In the genomic region with DNA sequence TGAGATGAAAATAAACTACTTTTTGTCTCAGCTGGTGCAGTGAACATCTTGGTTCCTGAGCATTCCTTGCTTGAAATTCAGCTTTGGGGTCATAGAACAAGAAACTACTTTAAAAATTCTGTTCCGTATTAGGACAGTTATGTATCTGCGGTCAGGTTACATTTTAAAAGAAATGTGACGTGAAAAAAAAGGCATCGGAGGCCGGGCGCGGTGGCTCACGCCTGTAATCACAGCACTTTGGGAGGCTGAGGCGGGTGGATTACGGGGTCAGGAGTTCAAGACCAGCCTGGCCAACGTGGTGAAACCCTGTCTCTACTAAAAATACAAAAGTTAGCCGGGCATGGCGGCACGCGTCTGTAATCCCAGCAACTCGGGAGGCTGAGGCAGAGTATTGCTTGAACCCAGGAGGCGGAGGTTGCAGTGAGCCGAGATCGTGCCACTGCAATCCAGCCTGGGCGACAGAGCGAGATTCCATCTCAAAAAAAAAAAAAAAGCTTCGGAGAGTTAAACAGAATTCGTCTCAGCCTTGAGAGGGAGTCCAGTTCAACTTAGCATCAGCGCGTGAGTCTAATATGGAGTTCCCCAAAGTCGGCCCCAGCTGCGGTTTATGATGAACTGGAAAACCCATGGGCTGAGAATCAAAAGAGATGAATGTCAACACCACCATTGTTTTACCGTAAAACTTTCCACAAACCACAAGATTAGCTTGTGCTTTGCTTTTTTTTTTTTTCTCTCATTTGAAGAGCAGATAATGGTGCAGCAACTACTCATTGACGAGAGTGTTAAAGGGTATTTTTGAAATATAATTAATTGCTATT, we compare ENCODE assay signal across 8 cellular contexts. TPM values are rescaled to one million over a fixed set of nuclear protein-coding genes. Genes with fewer than 3 reads are reported as not detected.
DNase-seq lines count a peak whose midpoint lies in the region; ATAC-seq and TF ChIP-seq lines count a peak whose summit lies in the region.
"Had no signal": no experiment of that assay in that cellular context is flagged by ENCODE, and none has a peak within 500 bp of the region (broad histone marks: within the 10 kb centered on the region; RNA-seq: fewer than 3 reads in every experiment).

No MANE protein-coding gene starts in this region.

- DNase-seq in H9 (no peak), SK-MEL-5 (ENCODE audit: low read depth, low spot score) (peak; percentile 31), smooth muscle cell (lab: John Stamatoyannopoulos, UW; ENCODE audit: unreplicated experiment) (no peak), HuH-7 (ENCODE audit: low spot score) (no peak)
- no peak for DNase-seq in central memory CD8-positive, alpha-beta T cell (ENCODE audit: low spot score in 2 of 2)

- no peak overlapping the region for H3K4me3 ChIP-seq in smooth muscle cell

- H3F3A ChIP-seq in smooth muscle cell (ENCODE audit: low read depth), result peaks cover 6% of the 10 kb centered on the region

- no peak overlapping the region for H4K91ac ChIP-seq in H9 (ENCODE audit: insufficient read length, low read depth, low read length)

- H2BK12ac ChIP-seq in H9 (ENCODE audit: insufficient read length, low read depth, low read length), result no peak overlapping the region

- H4K8ac ChIP-seq in H9 (replicated peaks; ENCODE audit: insufficient read length, low read depth, low read length), result no peak overlapping the region

- no peak overlapping the region for H3K4me3 Mint-ChIP-seq in H9
- peak overlapping the region; percentile 89 for H3K4me3 Mint-ChIP-seq in central memory CD8-positive, alpha-beta T cell

- H3K4me1 ChIP-seq in H9 (ENCODE audit: insufficient read depth, low read length) (no peaks in the 10 kb centered on the region; the same call in 1 of the 2 replicates), smooth muscle cell (ENCODE audit: low read depth) (peaks cover 14% of the 10 kb centered on the region)

- no peak overlapping the region for H2BK5ac ChIP-seq in H9 (ENCODE audit: insufficient read length, low read length)

- H3K4me2 ChIP-seq in H9 (ENCODE audit: insufficient read depth, insufficient read length, low read length) (no peak overlapping the region), smooth muscle cell (peak overlapping the region; percentile 74)

- WGBS in H9 (ENCODE audit: extremely low coverage, insufficient read length, low lambda C conversion rate), result no CpG with 5 or more reads among the region's 29 CpGs
- WGBS in smooth muscle cell (ENCODE audit: low lambda C conversion rate), result 89% methylated on average over 29 of the region's 29 CpGs

- no peak overlapping the region for H2AK5ac ChIP-seq in H9 (ENCODE audit: insufficient read length, low read length)

- H3K27me3 Mint-ChIP-seq in H9 (ENCODE audit: low read depth), result peaks cover 7% of the 10 kb centered on the region
- H3K27me3 Mint-ChIP-seq in central memory CD8-positive, alpha-beta T cell, result peaks cover 8% of the 10 kb centered on the region

- no peak overlapping the region for H3K9ac ChIP-seq in H9 (ENCODE audit: extremely low read depth, insufficient read length, low read length)
- H3K9ac ChIP-seq in smooth muscle cell (ENCODE audit: low read depth), result no peak overlapping the region

- in situ Hi-C loops in SK-MEL-5 (cut with HindIII; ENCODE audit: low pct_unique_long_range_greater_than_20kb, low sequenced_read_pairs), result loop anchor here (25.0 kb wide), 1 partner anchor 96 kb away; no protein-coding TSS in a partner anchor

- H3K9me3 Mint-ChIP-seq in H9, result no peaks in the 10 kb centered on the region; a peak in 2 of 5 replicates
- no peaks in the 10 kb centered on the region for H3K9me3 Mint-ChIP-seq in central memory CD8-positive, alpha-beta T cell

- no peaks in the 10 kb centered on the region; the same call in 1 of the 2 replicates for H3K79me2 ChIP-seq in H9 (ENCODE audit: insufficient read depth, low read length)
- H3K79me2 ChIP-seq in smooth muscle cell (ENCODE audit: low read depth), result peaks cover 19% of the 10 kb centered on the region

- ATAC-seq in central memory CD8-positive, alpha-beta T cell (replicated peaks; ENCODE audit: extremely low read depth, poor library complexity, severe bottlenecking), result no peak
- ATAC-seq in GM18909 (IDR thresholded peaks at IDR 0.05; ENCODE audit: poor library complexity, unreplicated experiment) (no peak), HG02981 (IDR thresholded peaks at IDR 0.05; ENCODE audit: unreplicated experiment) (no peak)

- no peaks in the 10 kb centered on the region for H3K79me1 ChIP-seq in H9 (ENCODE audit: insufficient read depth, low read depth, low read length, poor library complexity, severe bottlenecking)

- H4K20me1 ChIP-seq in H9 (ENCODE audit: control insufficient read depth, insufficient read depth, insufficient read length), result no peaks in the 10 kb centered on the region
- peaks cover 20% of the 10 kb centered on the region for H4K20me1 ChIP-seq in smooth muscle cell (ENCODE audit: low read depth)

- H3K36me3 Mint-ChIP-seq in H9 (ENCODE audit: insufficient read depth in 1 of 3, low read depth in 3 of 3), result peaks cover 0 to 1% (median 0%) of the 10 kb centered on the region in 3 experiments; a peak in 1 of 7 replicates
- H3K36me3 Mint-ChIP-seq in central memory CD8-positive, alpha-beta T cell (ENCODE audit: insufficient read depth), result peaks cover 4% of the 10 kb centered on the region

- no peak overlapping the region for H2BK20ac ChIP-seq in H9 (ENCODE audit: low read depth, low read length, poor library complexity, severe bottlenecking)

- H2BK120ac ChIP-seq in H9 (ENCODE audit: low read depth, low read length, poor library complexity, severe bottlenecking), result no peak overlapping the region

- H3K14ac ChIP-seq in H9 (ENCODE audit: insufficient read depth, low read length), result no peak overlapping the region

- no peak overlapping the region for H3K56ac ChIP-seq in H9 (ENCODE audit: insufficient read length, low read depth, low read length)

- H3K27ac Mint-ChIP-seq in H9, result no peak overlapping the region
- peak overlapping the region; percentile 27 for H3K27ac Mint-ChIP-seq in central memory CD8-positive, alpha-beta T cell (ENCODE audit: low read depth)

- no peak overlapping the region for H3K4ac ChIP-seq in H9 (ENCODE audit: low read depth, low read length)

- H2AFZ ChIP-seq in H9 (ENCODE audit: low read length) (no peak overlapping the region), smooth muscle cell (ENCODE audit: low read depth) (peak overlapping the region; percentile 2)

- peaks cover 4% of the 10 kb centered on the region for H3K23me2 ChIP-seq in H9 (ENCODE audit: insufficient read length, low read depth, low read length, poor library complexity, severe bottlenecking)

- no peak overlapping the region for H2BK15ac ChIP-seq in H9 (ENCODE audit: low read depth, low read length)

- H3K4me1 Mint-ChIP-seq in H9, result peaks cover 24 to 28% of the 10 kb centered on the region in 2 experiments
- peaks cover 31% of the 10 kb centered on the region for H3K4me1 Mint-ChIP-seq in central memory CD8-positive, alpha-beta T cell

- no peak overlapping the region for H3K18ac ChIP-seq in H9 (ENCODE audit: insufficient read length, low read depth, low read length)

- H3K27me3 ChIP-seq in H9 (ENCODE audit: insufficient read depth, low read length) (no peaks in the 10 kb centered on the region; the same call in 1 of the 2 replicates), smooth muscle cell (ENCODE audit: low read depth) (no peaks in the 10 kb centered on the region)
- H3K27me3 ChIP-seq: upper lobe of right lung had no signal

- no peak overlapping the region for H4K5ac ChIP-seq in H9 (ENCODE audit: insufficient read length, low read depth, low read length)

- TF ChIP-seq CTCF in H9 (conservative IDR thresholded peaks at IDR 0.05) (0 out of 3 replicates have a peak, but pooled peaks have one; percentile 6), smooth muscle cell (IDR thresholded peaks at IDR 0.05; ENCODE audit: borderline replicate concordance, insufficient read depth, poor library complexity, severe bottlenecking) (no peak)

- no peaks in the 10 kb centered on the region for H3K9me3 ChIP-seq in H9 (ENCODE audit: control insufficient read depth, low read depth, low read length)
- no peaks in the 10 kb centered on the region for H3K9me3 ChIP-seq in smooth muscle cell (replicated peaks; ENCODE audit: low read depth)
- H3K9me3 ChIP-seq: upper lobe of right lung had no signal

- no peaks in the 10 kb centered on the region for H3K36me3 ChIP-seq in smooth muscle cell (ENCODE audit: low read depth)
- H3K36me3 ChIP-seq: upper lobe of right lung had no signal

- no peak overlapping the region for H3T11ph ChIP-seq in H9 (ENCODE audit: low read length)

- H3K27ac ChIP-seq in H9 (ENCODE audit: insufficient read length, low read depth, low read length) (no peak overlapping the region), smooth muscle cell (ENCODE audit: low read depth) (no peak overlapping the region)
- H3K27ac ChIP-seq: upper lobe of right lung had no signal

- no peak overlapping the region for H3K23ac ChIP-seq in H9 (ENCODE audit: insufficient read length, low read depth, low read length)

RNA-seq across cellular contexts. Expression of a gene that starts 2.1 kb away (rescaled TPM):
- total RNA-seq in H9 (2021), result 5.1 and 7.0 TPM in 2 replicates
- total RNA-seq in SK-MEL-5 (2014; rRNA removed; shearing (Covaris generic)), result 51.8 and 53.6 TPM in 2 replicates
- 14.8 and 23.8 TPM in 2 replicates for polyA plus RNA-seq in SK-MEL-5 (2015; cell fraction: cytosol; rRNA removed)
- polyA plus RNA-seq in SK-MEL-5 (2015; cell fraction: nucleus; rRNA removed), result 27.3 and 31.9 TPM in 2 replicates
- total RNA-seq in smooth muscle cell, result 27.4 and 34.4 TPM in 2 replicates
- polyA plus RNA-seq in smooth muscle cell, result 9.1 and 9.6 TPM in 2 replicates
